ENCODE assay signal across 35 cellular contexts in the genomic region with DNA sequence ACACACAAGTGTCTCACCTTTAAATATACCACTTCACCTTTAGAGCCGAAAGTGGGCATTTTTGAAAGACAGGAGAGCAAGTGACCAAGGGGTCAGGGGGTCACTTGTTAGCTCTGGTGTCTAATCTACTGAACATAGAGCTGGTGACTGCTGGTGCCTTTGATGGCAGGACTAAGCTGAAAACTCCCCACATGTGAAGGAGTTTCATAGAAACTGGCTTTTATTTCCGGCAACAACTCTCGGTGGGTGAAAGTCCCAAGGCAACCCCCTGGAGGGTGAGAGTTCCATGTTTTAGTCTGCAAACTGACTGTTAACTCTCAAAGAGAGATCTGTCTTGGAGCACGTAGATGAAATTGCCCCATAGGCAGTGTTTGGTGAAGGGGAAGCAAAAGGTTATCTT.
DNase-seq lines count a peak whose midpoint lies in the region; ATAC-seq and TF ChIP-seq lines count a peak whose summit lies in the region.
"Had no signal": no experiment of that assay in that cellular context is flagged by ENCODE, and none has a peak within 500 bp of the region (broad histone marks: within the 10 kb centered on the region; RNA-seq: fewer than 3 reads in every experiment).

No MANE protein-coding gene starts in this region.

- ATAC-seq in GM19463 (IDR thresholded peaks at IDR 0.05; ENCODE audit: unreplicated experiment) (peak; percentile 88), HG03066 (IDR thresholded peaks at IDR 0.05; ENCODE audit: low read depth, unreplicated experiment) (peak; percentile 78)
- ATAC-seq: activated CD4-positive, CD25-positive, alpha-beta regulatory T cell treated with anti-CD3 and anti-CD28 coated beads, Interleukin-2, amount 50 U/mL, for 24 hours; activated CD8-positive, alpha-beta memory T cell treated with anti-CD3 and anti-CD28 coated beads, Interleukin-2, amount 10 ng/mL, durations not matched to agents 7 days and 5 days; left colon; natural killer cell treated with Interleukin-12 subunit alpha and Interleukin-12 subunit beta and Interleukin-15 and Interleukin-18, amount 100 ng/mL, for 72 hours; psoas muscle had no signal

- peak overlapping the region; percentile 88 for H3K9ac ChIP-seq in OCI-LY3 (ENCODE audit: low read length)

- H3K4me1 ChIP-seq in OCI-LY3 (ENCODE audit: low read length): peaks cover 82% of the 10 kb centered on the region
- H3K4me1 ChIP-seq: colonic mucosa, psoas muscle, sigmoid colon, stomach, vagina had no signal

- H3K4me2 ChIP-seq in OCI-LY3 (ENCODE audit: low read length): peak overlapping the region; percentile 75

- H4K20me1 ChIP-seq in OCI-LY3 (ENCODE audit: insufficient read depth, low read length): no peaks in the 10 kb centered on the region

- H3K36me3 ChIP-seq in OCI-LY3 (replicated peaks; ENCODE audit: low read depth, low read length): peaks cover 26% of the 10 kb centered on the region
- no peaks in the 10 kb centered on the region for H3K36me3 ChIP-seq in H7 (replicated peaks; ENCODE audit: control insufficient read depth, insufficient read depth, low read length)
- H3K36me3 ChIP-seq: cardiac muscle cell, colonic mucosa, sigmoid colon, stomach, vagina had no signal

- H3K36me3 Mint-ChIP-seq in immature natural killer cell: peaks cover 0 to 4% (median 0%) of the 10 kb centered on the region in 3 donors
- H3K36me3 Mint-ChIP-seq: activated CD8-positive, alpha-beta memory T cell treated with anti-CD3 and anti-CD28 coated beads, Interleukin-2, amount 10 ng/mL, durations not matched to agents 7 days and 5 days; IgD-negative memory B cell; natural killer cell treated with Interleukin-12 subunit alpha and Interleukin-12 subunit beta and Interleukin-15 and Interleukin-18, amount 100 ng/mL, for 72 hours had no signal

- no peak overlapping the region for H3K27ac Mint-ChIP-seq in immature natural killer cell
- H3K27ac Mint-ChIP-seq: activated CD8-positive, alpha-beta memory T cell treated with anti-CD3 and anti-CD28 coated beads, Interleukin-2, amount 10 ng/mL, durations not matched to agents 7 days and 5 days; B cell; CD8-positive, alpha-beta memory T cell; IgD-negative memory B cell; natural killer cell treated with Interleukin-12 subunit alpha and Interleukin-12 subunit beta and Interleukin-15 and Interleukin-18, amount 100 ng/mL, for 72 hours had no signal

- H3K4me3 Mint-ChIP-seq in immature natural killer cell: no peak overlapping the region
- H3K4me3 Mint-ChIP-seq: activated CD8-positive, alpha-beta memory T cell treated with anti-CD3 and anti-CD28 coated beads, Interleukin-2, amount 10 ng/mL, durations not matched to agents 7 days and 5 days; B cell; CD8-positive, alpha-beta memory T cell; IgD-negative memory B cell; natural killer cell treated with Interleukin-12 subunit alpha and Interleukin-12 subunit beta and Interleukin-15 and Interleukin-18, amount 100 ng/mL, for 72 hours had no signal

- H3K9me3 ChIP-seq in OCI-LY3 (ENCODE audit: insufficient read depth, low read length): no peaks in the 10 kb centered on the region
- H3K9me3 ChIP-seq: colonic mucosa, psoas muscle, sigmoid colon, stomach, vagina had no signal

- TF ChIP-seq CTCF in GM12865 (IDR thresholded peaks at IDR 0.05; ENCODE audit: insufficient read depth, low read depth, low read length, missing control alignments) (no peak), OCI-LY3 (IDR thresholded peaks at IDR 0.05; ENCODE audit: low read depth, low read length) (no peak)

- H3K79me2 ChIP-seq in OCI-LY3 (ENCODE audit: low read length): no peaks in the 10 kb centered on the region

- H3K27me3 ChIP-seq in OCI-LY3 (ENCODE audit: low read depth, low read length) (no peaks in the 10 kb centered on the region), H7 (ENCODE audit: control insufficient read depth, insufficient read depth, low read length) (no peaks in the 10 kb centered on the region)
- H3K27me3 ChIP-seq: cardiac muscle cell, colonic mucosa, sigmoid colon, stomach, vagina had no signal

- no peaks in the 10 kb centered on the region for H3K4me1 Mint-ChIP-seq in immature natural killer cell
- H3K4me1 Mint-ChIP-seq: activated CD8-positive, alpha-beta memory T cell treated with anti-CD3 and anti-CD28 coated beads, Interleukin-2, amount 10 ng/mL, durations not matched to agents 7 days and 5 days; B cell; CD8-positive, alpha-beta memory T cell had no signal

- H3K4me3 ChIP-seq in GM12865 (ENCODE audit: low read depth, low read length): no peak overlapping the region; the same call in none of the 2 replicates
- H3K4me3 ChIP-seq in OCI-LY3 (ENCODE audit: low read length): peak overlapping the region; percentile 30
- no peak overlapping the region for H3K4me3 ChIP-seq in H7 (ENCODE audit: insufficient read depth, low read depth, low read length)
- H3K4me3 ChIP-seq: cardiac muscle cell, colonic mucosa, psoas muscle, sigmoid colon, SK-N-MC, stomach, vagina had no signal

- DNase-seq in GM12865 (ENCODE audit: low read depth) (peak; percentile 70), NCI-H1436 treated with DMSO at 0.1 percent for 48 hours (lab: John Stamatoyannopoulos, UW) (no peak), A172 (ENCODE audit: low spot score) (no peak), H7 (no peak), immature natural killer cell (no peak)
- DNase-seq: activated CD4-positive, alpha-beta T cell treated with anti-CD3 and anti-CD28 coated beads, Interleukin-2, amount 50 U/mL, for 4 hours; activated CD8-positive, alpha-beta memory T cell treated with anti-CD3 and anti-CD28 coated beads, Interleukin-2, amount 10 ng/mL, durations not matched to agents 7 days and 5 days; activated gamma-delta T cell treated with Interleukin-2 at 50 U/mL for 16 hours; activated T-cell treated with anti-CD3 and anti-CD28 coated beads, Interleukin-2, amount 50 U/mL, for 48 hours; CD8-positive, alpha-beta memory T cell; colonic mucosa; effector CD4-positive, alpha-beta T cell; EL; hypothalamus; left colon; mammary epithelial cell; NCI-H1048; NCI-H1694 treated with DMSO at 0.1 percent for 48 hours; NCI-H2171; NCI-H510A; occipital lobe; psoas muscle; sigmoid colon; stimulated activated CD4-positive, alpha-beta T cell treated with anti-CD3 and anti-CD28 coated beads, Interleukin-4, amount 100 ng/mL, for 1 hour; stomach had no signal

- no peaks in the 10 kb centered on the region for H3K27me3 Mint-ChIP-seq in immature natural killer cell (ENCODE audit: low read depth in 3 of 3)
- H3K27me3 Mint-ChIP-seq: activated CD8-positive, alpha-beta memory T cell treated with anti-CD3 and anti-CD28 coated beads, Interleukin-2, amount 10 ng/mL, durations not matched to agents 7 days and 5 days; B cell; CD8-positive, alpha-beta memory T cell; IgD-negative memory B cell; natural killer cell treated with Interleukin-12 subunit alpha and Interleukin-12 subunit beta and Interleukin-15 and Interleukin-18, amount 100 ng/mL, for 72 hours had no signal

- no peak overlapping the region for H2AFZ ChIP-seq in OCI-LY3 (ENCODE audit: low read depth, low read length)

- H3K27ac ChIP-seq in OCI-LY3 (ENCODE audit: low read length): peak overlapping the region; percentile 99
- H3K27ac ChIP-seq: cardiac muscle cell, colonic mucosa, psoas muscle, sigmoid colon, SK-N-MC, stomach, vagina had no signal

- H3K9me3 Mint-ChIP-seq in immature natural killer cell: peaks cover 7 to 50% (median 17%) of the 10 kb centered on the region in 6 donors
